1 cellular context compared by ENCODE assay signal in the genomic region with DNA sequence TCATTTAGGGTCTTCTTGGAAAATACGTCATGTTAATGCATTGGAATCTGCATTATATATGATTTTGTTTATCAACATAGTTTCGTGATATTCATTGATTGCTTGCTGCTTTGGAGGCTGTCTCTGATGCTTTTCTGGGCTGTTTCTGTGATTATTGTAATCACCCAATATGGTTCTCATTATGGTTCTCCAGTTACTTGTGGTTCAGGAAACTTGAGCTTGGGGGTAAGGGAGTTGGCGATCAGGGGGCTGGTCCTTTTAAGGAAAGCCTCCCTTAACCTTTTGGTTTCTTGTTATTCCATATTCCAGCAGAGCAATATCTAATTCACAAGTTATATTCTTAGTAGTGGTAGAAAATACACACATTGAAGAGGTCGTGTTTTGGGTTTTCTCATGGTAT.
TF ChIP-seq lines count a peak whose summit lies in the region.

No MANE protein-coding gene starts in this region.

TF ChIP-seq in GM23338, 12 proteins besides CTCF, POLR2A, EP300 and RAD21 (continued from another document):
- TF ChIP-seq, protein P1, sequence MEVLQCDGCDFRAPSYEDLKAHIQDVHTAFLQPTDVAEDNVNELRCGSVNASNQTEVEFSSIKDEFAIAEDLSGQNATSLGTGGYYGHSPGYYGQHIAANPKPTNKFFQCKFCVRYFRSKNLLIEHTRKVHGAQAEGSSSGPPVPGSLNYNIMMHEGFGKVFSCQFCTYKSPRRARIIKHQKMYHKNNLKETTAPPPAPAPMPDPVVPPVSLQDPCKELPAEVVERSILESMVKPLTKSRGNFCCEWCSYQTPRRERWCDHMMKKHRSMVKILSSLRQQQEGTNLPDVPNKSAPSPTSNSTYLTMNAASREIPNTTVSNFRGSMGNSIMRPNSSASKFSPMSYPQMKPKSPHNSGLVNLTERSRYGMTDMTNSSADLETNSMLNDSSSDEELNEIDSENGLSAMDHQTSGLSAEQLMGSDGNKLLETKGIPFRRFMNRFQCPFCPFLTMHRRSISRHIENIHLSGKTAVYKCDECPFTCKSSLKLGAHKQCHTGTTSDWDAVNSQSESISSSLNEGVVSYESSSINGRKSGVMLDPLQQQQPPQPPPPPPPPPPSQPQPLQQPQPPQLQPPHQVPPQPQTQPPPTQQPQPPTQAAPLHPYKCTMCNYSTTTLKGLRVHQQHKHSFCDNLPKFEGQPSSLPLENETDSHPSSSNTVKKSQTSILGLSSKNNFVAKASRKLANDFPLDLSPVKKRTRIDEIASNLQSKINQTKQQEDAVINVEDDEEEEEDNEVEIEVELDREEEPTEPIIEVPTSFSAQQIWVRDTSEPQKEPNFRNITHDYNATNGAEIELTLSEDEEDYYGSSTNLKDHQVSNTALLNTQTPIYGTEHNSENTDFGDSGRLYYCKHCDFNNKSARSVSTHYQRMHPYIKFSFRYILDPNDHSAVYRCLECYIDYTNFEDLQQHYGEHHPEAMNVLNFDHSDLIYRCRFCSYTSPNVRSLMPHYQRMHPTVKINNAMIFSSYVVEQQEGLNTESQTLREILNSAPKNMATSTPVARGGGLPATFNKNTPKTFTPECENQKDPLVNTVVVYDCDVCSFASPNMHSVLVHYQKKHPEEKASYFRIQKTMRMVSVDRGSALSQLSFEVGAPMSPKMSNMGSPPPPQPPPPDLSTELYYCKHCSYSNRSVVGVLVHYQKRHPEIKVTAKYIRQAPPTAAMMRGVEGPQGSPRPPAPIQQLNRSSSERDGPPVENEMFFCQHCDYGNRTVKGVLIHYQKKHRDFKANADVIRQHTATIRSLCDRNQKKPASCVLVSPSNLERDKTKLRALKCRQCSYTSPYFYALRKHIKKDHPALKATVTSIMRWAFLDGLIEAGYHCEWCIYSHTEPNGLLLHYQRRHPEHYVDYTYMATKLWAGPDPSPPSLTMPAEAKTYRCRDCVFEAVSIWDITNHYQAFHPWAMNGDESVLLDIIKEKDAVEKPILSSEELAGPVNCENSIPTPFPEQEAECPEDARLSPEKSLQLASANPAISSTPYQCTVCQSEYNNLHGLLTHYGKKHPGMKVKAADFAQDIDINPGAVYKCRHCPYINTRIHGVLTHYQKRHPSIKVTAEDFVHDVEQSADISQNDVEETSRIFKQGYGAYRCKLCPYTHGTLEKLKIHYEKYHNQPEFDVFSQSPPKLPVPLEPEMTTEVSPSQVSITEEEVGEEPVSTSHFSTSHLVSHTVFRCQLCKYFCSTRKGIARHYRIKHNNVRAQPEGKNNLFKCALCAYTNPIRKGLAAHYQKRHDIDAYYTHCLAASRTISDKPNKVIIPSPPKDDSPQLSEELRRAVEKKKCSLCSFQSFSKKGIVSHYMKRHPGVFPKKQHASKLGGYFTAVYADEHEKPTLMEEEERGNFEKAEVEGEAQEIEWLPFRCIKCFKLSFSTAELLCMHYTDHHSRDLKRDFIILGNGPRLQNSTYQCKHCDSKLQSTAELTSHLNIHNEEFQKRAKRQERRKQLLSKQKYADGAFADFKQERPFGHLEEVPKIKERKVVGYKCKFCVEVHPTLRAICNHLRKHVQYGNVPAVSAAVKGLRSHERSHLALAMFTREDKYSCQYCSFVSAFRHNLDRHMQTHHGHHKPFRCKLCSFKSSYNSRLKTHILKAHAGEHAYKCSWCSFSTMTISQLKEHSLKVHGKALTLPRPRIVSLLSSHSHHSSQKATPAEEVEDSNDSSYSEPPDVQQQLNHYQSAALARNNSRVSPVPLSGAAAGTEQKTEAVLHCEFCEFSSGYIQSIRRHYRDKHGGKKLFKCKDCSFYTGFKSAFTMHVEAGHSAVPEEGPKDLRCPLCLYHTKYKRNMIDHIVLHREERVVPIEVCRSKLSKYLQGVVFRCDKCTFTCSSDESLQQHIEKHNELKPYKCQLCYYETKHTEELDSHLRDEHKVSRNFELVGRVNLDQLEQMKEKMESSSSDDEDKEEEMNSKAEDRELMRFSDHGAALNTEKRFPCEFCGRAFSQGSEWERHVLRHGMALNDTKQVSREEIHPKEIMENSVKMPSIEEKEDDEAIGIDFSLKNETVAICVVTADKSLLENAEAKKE (CRISPR knock-in tag; IDR thresholded peaks at IDR 0.05): no peak
- TF ChIP-seq STAT1 (IDR thresholded peaks at IDR 0.05; ENCODE audit: unreplicated experiment): no peak
- TF ChIP-seq, protein P2, sequence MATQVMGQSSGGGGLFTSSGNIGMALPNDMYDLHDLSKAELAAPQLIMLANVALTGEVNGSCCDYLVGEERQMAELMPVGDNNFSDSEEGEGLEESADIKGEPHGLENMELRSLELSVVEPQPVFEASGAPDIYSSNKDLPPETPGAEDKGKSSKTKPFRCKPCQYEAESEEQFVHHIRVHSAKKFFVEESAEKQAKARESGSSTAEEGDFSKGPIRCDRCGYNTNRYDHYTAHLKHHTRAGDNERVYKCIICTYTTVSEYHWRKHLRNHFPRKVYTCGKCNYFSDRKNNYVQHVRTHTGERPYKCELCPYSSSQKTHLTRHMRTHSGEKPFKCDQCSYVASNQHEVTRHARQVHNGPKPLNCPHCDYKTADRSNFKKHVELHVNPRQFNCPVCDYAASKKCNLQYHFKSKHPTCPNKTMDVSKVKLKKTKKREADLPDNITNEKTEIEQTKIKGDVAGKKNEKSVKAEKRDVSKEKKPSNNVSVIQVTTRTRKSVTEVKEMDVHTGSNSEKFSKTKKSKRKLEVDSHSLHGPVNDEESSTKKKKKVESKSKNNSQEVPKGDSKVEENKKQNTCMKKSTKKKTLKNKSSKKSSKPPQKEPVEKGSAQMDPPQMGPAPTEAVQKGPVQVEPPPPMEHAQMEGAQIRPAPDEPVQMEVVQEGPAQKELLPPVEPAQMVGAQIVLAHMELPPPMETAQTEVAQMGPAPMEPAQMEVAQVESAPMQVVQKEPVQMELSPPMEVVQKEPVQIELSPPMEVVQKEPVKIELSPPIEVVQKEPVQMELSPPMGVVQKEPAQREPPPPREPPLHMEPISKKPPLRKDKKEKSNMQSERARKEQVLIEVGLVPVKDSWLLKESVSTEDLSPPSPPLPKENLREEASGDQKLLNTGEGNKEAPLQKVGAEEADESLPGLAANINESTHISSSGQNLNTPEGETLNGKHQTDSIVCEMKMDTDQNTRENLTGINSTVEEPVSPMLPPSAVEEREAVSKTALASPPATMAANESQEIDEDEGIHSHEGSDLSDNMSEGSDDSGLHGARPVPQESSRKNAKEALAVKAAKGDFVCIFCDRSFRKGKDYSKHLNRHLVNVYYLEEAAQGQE (IDR thresholded peaks at IDR 0.05; ENCODE audit: unreplicated experiment): no peak
- TF ChIP-seq JUNB (IDR thresholded peaks at IDR 0.05; ENCODE audit: unreplicated experiment): no peak
- no peak for TF ChIP-seq EZH2phosphoT487 (IDR thresholded peaks at IDR 0.05; ENCODE audit: unreplicated experiment)
- no peak for TF ChIP-seq NANOG (IDR thresholded peaks at IDR 0.05; ENCODE audit: borderline replicate concordance)
- no peak for TF ChIP-seq EZH2 (IDR thresholded peaks at IDR 0.05; ENCODE audit: low read depth, unreplicated experiment)
- TF ChIP-seq, protein P3, sequence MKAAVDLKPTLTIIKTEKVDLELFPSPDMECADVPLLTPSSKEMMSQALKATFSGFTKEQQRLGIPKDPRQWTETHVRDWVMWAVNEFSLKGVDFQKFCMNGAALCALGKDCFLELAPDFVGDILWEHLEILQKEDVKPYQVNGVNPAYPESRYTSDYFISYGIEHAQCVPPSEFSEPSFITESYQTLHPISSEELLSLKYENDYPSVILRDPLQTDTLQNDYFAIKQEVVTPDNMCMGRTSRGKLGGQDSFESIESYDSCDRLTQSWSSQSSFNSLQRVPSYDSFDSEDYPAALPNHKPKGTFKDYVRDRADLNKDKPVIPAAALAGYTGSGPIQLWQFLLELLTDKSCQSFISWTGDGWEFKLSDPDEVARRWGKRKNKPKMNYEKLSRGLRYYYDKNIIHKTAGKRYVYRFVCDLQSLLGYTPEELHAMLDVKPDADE (IDR thresholded peaks at IDR 0.05): no peak
- TF ChIP-seq ZNF331 (CRISPR knock-in tag; IDR thresholded peaks at IDR 0.05; ENCODE audit: low read depth): no peak
TF ChIP-seq in GM23338: peak in this region for 0.
